Comparison of ENCODE assay signal across 9 cellular contexts in genomic region chr1:10793129-10793651, GRCh38. TPM values are rescaled to one million over a fixed set of nuclear protein-coding genes. Genes with fewer than 3 reads are reported as not detected.
A peak's percentile ranks its signal among the peaks of the same experiment; 100 is the strongest.
DNase-seq lines count a peak whose midpoint lies in the region; ATAC-seq and TF ChIP-seq lines count a peak whose summit lies in the region.
"Had no signal": no experiment of that assay in that cellular context is flagged by ENCODE, and none has a peak within 500 bp of the region (broad histone marks: within the 10 kb centered on the region; RNA-seq: fewer than 3 reads in every experiment).

No MANE protein-coding gene starts in this region.

- WGBS in right cardiac atrium = 5% methylated on average over 9 of the region's 9 CpGs

- DNase-seq in T-helper 1 cell = no peak
- peak; percentile 9 for DNase-seq in RKO (ENCODE audit: low spot score)
- no peak for DNase-seq in right cardiac atrium
- no peak for DNase-seq in stimulated activated naive CD8-positive, alpha-beta T cell treated with anti-CD3 and anti-CD28 coated beads, Interleukin-15, amount 100 ng/mL, for 72 hours
- no peak for DNase-seq in GM20000 (ENCODE audit: low spot score)
- DNase-seq in AG08395 (ENCODE audit: low spot score) = no peak
- no peak for DNase-seq in DMS114 treated with DMSO at 0.1 percent for 48 hours (lab: John Stamatoyannopoulos, UW; ENCODE audit: unreplicated experiment)

- H3K4me1 ChIP-seq in right cardiac atrium (ENCODE audit: control insufficient read depth, insufficient read depth, low read length) = peaks cover 2% of the 10 kb centered on the region

- H3K4me1 Mint-ChIP-seq in T-helper 1 cell treated with Interleukin-12 subunit alpha and Interleukin-12 subunit beta and Interleukin-4 antibody, amounts not matched to agents 30 μg/mL and 1 μg/mL, for 36 hours (ENCODE audit: low read depth) = peaks cover 8% of the 10 kb centered on the region
- peaks cover 24% of the 10 kb centered on the region for H3K4me1 Mint-ChIP-seq in stimulated activated naive CD8-positive, alpha-beta T cell treated with anti-CD3 and anti-CD28 coated beads, Interleukin-15, amount 100 ng/mL, for 72 hours

- no peaks in the 10 kb centered on the region for H3K9me3 Mint-ChIP-seq in T-helper 1 cell treated with Interleukin-12 subunit alpha and Interleukin-12 subunit beta and Interleukin-4 antibody, amounts not matched to agents 30 μg/mL and 1 μg/mL, for 36 hours
- no peaks in the 10 kb centered on the region for H3K9me3 Mint-ChIP-seq in stimulated activated naive CD8-positive, alpha-beta T cell treated with anti-CD3 and anti-CD28 coated beads, Interleukin-15, amount 100 ng/mL, for 72 hours

- H3K27me3 Mint-ChIP-seq in T-helper 1 cell treated with Interleukin-12 subunit alpha and Interleukin-12 subunit beta and Interleukin-4 antibody, amounts not matched to agents 30 μg/mL and 1 μg/mL, for 36 hours (ENCODE audit: low read depth) = peaks cover 48% of the 10 kb centered on the region
- peaks cover 53% of the 10 kb centered on the region for H3K27me3 Mint-ChIP-seq in stimulated activated naive CD8-positive, alpha-beta T cell treated with anti-CD3 and anti-CD28 coated beads, Interleukin-15, amount 100 ng/mL, for 72 hours

- H3K36me3 Mint-ChIP-seq in T-helper 1 cell treated with Interleukin-12 subunit alpha and Interleukin-12 subunit beta and Interleukin-4 antibody, amounts not matched to agents 30 μg/mL and 1 μg/mL, for 36 hours (ENCODE audit: low read depth) = no peaks in the 10 kb centered on the region

- H3K4me3 ChIP-seq in right cardiac atrium (ENCODE audit: low read length) = peak overlapping the region; percentile 88

- TF ChIP-seq CTCF in GM20000 (IDR thresholded peaks at IDR 0.05; ENCODE audit: extremely low read depth, missing control alignments) = no peak

- no peaks in the 10 kb centered on the region for H3K27me3 ChIP-seq in right cardiac atrium (ENCODE audit: control insufficient read depth, insufficient read depth)

- no peaks in the 10 kb centered on the region for H3K9me3 ChIP-seq in right cardiac atrium (ENCODE audit: control insufficient read depth, low read length)

- H3K4me3 Mint-ChIP-seq in T-helper 1 cell treated with Interleukin-12 subunit alpha and Interleukin-12 subunit beta and Interleukin-4 antibody, amounts not matched to agents 30 μg/mL and 1 μg/mL, for 36 hours = peak overlapping the region; percentile 13
- H3K4me3 Mint-ChIP-seq in stimulated activated naive CD8-positive, alpha-beta T cell treated with anti-CD3 and anti-CD28 coated beads, Interleukin-15, amount 100 ng/mL, for 72 hours = peak overlapping the region; percentile 63 to 65

- no peak overlapping the region for H3K27ac ChIP-seq in right cardiac atrium (ENCODE audit: low read length)
- H3K27ac ChIP-seq: foreskin keratinocyte had no signal

- ATAC-seq in right cardiac atrium = no peak
- no peak for ATAC-seq in stimulated activated naive CD8-positive, alpha-beta T cell treated with anti-CD3 and anti-CD28 coated beads, Interleukin-15, amount 100 ng/mL, for 72 hours
- ATAC-seq: foreskin keratinocyte had no signal

- H3K27ac Mint-ChIP-seq in T-helper 1 cell treated with Interleukin-12 subunit alpha and Interleukin-12 subunit beta and Interleukin-4 antibody, amounts not matched to agents 30 μg/mL and 1 μg/mL, for 36 hours = peak overlapping the region; percentile 10
- no peak overlapping the region for H3K27ac Mint-ChIP-seq in stimulated activated naive CD8-positive, alpha-beta T cell treated with anti-CD3 and anti-CD28 coated beads, Interleukin-15, amount 100 ng/mL, for 72 hours

- intact Hi-C loops in right cardiac atrium (cut with DNase I) = loop anchor here in 3 of 4 donors (5.0 to 10.0 kb wide), 4 partner anchors 69 to 258 kb away; no protein-coding TSS in a partner anchor

RNA-seq across cellular contexts. Expression of gene CASZ1, which starts 3.3 kb away (rescaled TPM):
- 10 to 100 TPM; 51.0 to 98.9 (median 59.2) TPM for total RNA-seq in right cardiac atrium
- polyA plus RNA-seq in right cardiac atrium = 24.2 TPM
